17 cellular contexts compared by ENCODE assay signal in the genomic region with DNA sequence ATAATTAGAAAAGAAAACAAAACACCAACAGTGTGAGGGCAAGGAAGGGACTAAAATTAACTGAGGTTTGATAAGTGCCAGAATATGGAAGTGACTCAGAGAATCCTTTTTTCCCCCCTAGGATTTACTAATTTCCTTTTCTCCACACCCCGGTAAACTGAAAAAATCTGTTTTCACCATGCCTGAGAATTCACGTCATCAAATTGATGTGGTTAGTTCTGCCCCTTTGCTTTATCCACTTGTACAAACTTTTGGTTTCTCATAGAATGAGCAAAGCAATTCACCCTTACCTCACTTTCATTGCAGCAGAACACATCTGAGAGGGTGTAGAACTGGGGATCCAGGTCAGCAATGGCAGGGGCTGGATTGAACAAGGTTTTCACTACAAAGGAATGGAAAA. TPM values are rescaled to one million over a fixed set of nuclear protein-coding genes. Genes with fewer than 3 reads are reported as not detected.
DNase-seq lines count a peak whose midpoint lies in the region; TF ChIP-seq lines count a peak whose summit lies in the region.
"Had no signal": no experiment of that assay in that cellular context is flagged by ENCODE, and none has a peak within 500 bp of the region (broad histone marks: within the 10 kb centered on the region; RNA-seq: fewer than 3 reads in every experiment).

No MANE protein-coding gene starts in this region.

- H3F3A ChIP-seq in GM23248 (ENCODE audit: insufficient read depth) (peaks cover 15% of the 10 kb centered on the region; the same call in 1 of the 2 replicates), smooth muscle cell (ENCODE audit: low read depth) (no peaks in the 10 kb centered on the region)

- H3K4me2 ChIP-seq in GM23248 (ENCODE audit: unreplicated experiment) = peak overlapping the region; percentile 46
- H3K4me2 ChIP-seq in OCI-LY3 (ENCODE audit: low read length) = peak overlapping the region; percentile 54
- H3K4me2 ChIP-seq in smooth muscle cell = peak overlapping the region; percentile 50

- no peaks in the 10 kb centered on the region for H3K9me2 ChIP-seq in GM23248 (ENCODE audit: insufficient read depth)

- H3K4me1 ChIP-seq in GM23248 (ENCODE audit: insufficient read depth) = peaks cover 34% of the 10 kb centered on the region
- peaks cover 10% of the 10 kb centered on the region for H3K4me1 ChIP-seq in OCI-LY3 (ENCODE audit: low read length)
- no peaks in the 10 kb centered on the region for H3K4me1 ChIP-seq in smooth muscle cell (ENCODE audit: low read depth)
- H3K4me1 ChIP-seq: pancreas, stomach had no signal

- H3K27me3 Mint-ChIP-seq in osteocyte (ENCODE audit: unreplicated experiment) = no peaks in the 10 kb centered on the region
- H3K27me3 Mint-ChIP-seq: activated CD4-positive, alpha-beta memory T cell treated with anti-CD3 and anti-CD28 coated beads, Interleukin-2, amount 10 ng/mL, durations not matched to agents 7 days and 5 days had no signal

- no peak for TF ChIP-seq CTCF in OCI-LY3 (IDR thresholded peaks at IDR 0.05; ENCODE audit: low read depth, low read length)
- no peak for TF ChIP-seq CTCF in epithelial cell of proximal tubule (conservative IDR thresholded peaks at IDR 0.05; ENCODE audit: low read depth, low read length)
- no peak for TF ChIP-seq CTCF in smooth muscle cell (IDR thresholded peaks at IDR 0.05; ENCODE audit: borderline replicate concordance, insufficient read depth, poor library complexity, severe bottlenecking)
- no peak for TF ChIP-seq CTCF in osteocyte (IDR thresholded peaks at IDR 0.05)

- H3K27me3 ChIP-seq in GM23248 (replicated peaks; ENCODE audit: insufficient read depth) (no peaks in the 10 kb centered on the region), OCI-LY3 (ENCODE audit: low read depth, low read length) (peaks cover 13% of the 10 kb centered on the region), smooth muscle cell (ENCODE audit: low read depth) (no peaks in the 10 kb centered on the region)
- H3K27me3 ChIP-seq: heart left ventricle, pancreas, stomach had no signal

- 3 to 4% methylated on average over 2 of the region's 2 CpGs for WGBS in GM23248 (ENCODE audit: low coverage in 1 of 2, low lambda C conversion rate in 2 of 2, missing lambda C conversion rate in 2 of 2), 2 experiments
- 19% methylated on average over 2 of the region's 2 CpGs for WGBS in smooth muscle cell (ENCODE audit: low lambda C conversion rate)

- no peak overlapping the region for H3K4me3 Mint-ChIP-seq in osteocyte (ENCODE audit: unreplicated experiment)
- H3K4me3 Mint-ChIP-seq: activated CD4-positive, alpha-beta memory T cell treated with anti-CD3 and anti-CD28 coated beads, Interleukin-2, amount 10 ng/mL, durations not matched to agents 7 days and 5 days; activated naive CD4-positive, alpha-beta T cell treated with anti-CD3 and anti-CD28 coated beads for 36 hours had no signal

- peak overlapping the region; percentile 50 for H3K27ac ChIP-seq in GM23248
- no peak overlapping the region for H3K27ac ChIP-seq in OCI-LY3 (ENCODE audit: low read length)
- peak overlapping the region; percentile 56 for H3K27ac ChIP-seq in smooth muscle cell (ENCODE audit: low read depth)
- H3K27ac ChIP-seq: coronary artery, pancreas, stomach had no signal

- no peak overlapping the region for H3K9ac ChIP-seq in GM23248
- no peak overlapping the region for H3K9ac ChIP-seq in OCI-LY3 (ENCODE audit: low read length)
- H3K9ac ChIP-seq in smooth muscle cell (ENCODE audit: low read depth) = no peak overlapping the region

- peaks cover 5% of the 10 kb centered on the region for H3K9me3 Mint-ChIP-seq in osteocyte (ENCODE audit: unreplicated experiment)
- H3K9me3 Mint-ChIP-seq: activated CD4-positive, alpha-beta memory T cell treated with anti-CD3 and anti-CD28 coated beads, Interleukin-2, amount 10 ng/mL, durations not matched to agents 7 days and 5 days; activated naive CD4-positive, alpha-beta T cell treated with anti-CD3 and anti-CD28 coated beads for 36 hours had no signal

- peaks cover 23% of the 10 kb centered on the region for H3K4me1 Mint-ChIP-seq in osteocyte (ENCODE audit: unreplicated experiment)
- H3K4me1 Mint-ChIP-seq: activated CD4-positive, alpha-beta memory T cell treated with anti-CD3 and anti-CD28 coated beads, Interleukin-2, amount 10 ng/mL, durations not matched to agents 7 days and 5 days had no signal

- DNase-seq in GM23248 = peak; percentile 85
- DNase-seq in epithelial cell of proximal tubule (ENCODE audit: low read depth) = peak; percentile 87
- DNase-seq in smooth muscle cell (lab: John Stamatoyannopoulos, UW; ENCODE audit: unreplicated experiment) = no peak
- DNase-seq in NK-92 treated with Interleukin-12 subunit alpha and Interleukin-12 subunit beta, amount 100 ng/mL, for 24 hours (lab: John Stamatoyannopoulos, UW) = no peak
- DNase-seq in osteocyte (ENCODE audit: extremely low spot score, unreplicated experiment) = no peak
- no peak for DNase-seq in HuH-7.5 (ENCODE audit: low spot score)
- DNase-seq: activated CD4-positive, alpha-beta memory T cell treated with anti-CD3 and anti-CD28 coated beads, Interleukin-2, amount 10 ng/mL, durations not matched to agents 7 days and 5 days; activated naive CD4-positive, alpha-beta T cell treated with anti-CD3 and anti-CD28 coated beads for 36 hours; DMS79; heart left ventricle; lower lobe of right lung; pancreas; stimulated activated CD4-positive, alpha-beta T cell treated with anti-CD3 and anti-CD28 coated beads, Interleukin-1b, Interleukin-23, amount 100 ng/mL, for 48 hours; stomach; T-helper 2 cell had no signal

- no peak overlapping the region for H3K27ac Mint-ChIP-seq in osteocyte (ENCODE audit: unreplicated experiment)
- H3K27ac Mint-ChIP-seq: activated CD4-positive, alpha-beta memory T cell treated with anti-CD3 and anti-CD28 coated beads, Interleukin-2, amount 10 ng/mL, durations not matched to agents 7 days and 5 days; activated naive CD4-positive, alpha-beta T cell treated with anti-CD3 and anti-CD28 coated beads for 36 hours had no signal

- no peaks in the 10 kb centered on the region for H3K36me3 Mint-ChIP-seq in osteocyte (ENCODE audit: unreplicated experiment)

- no peak overlapping the region for H2AFZ ChIP-seq in GM23248
- peak overlapping the region; percentile 34 for H2AFZ ChIP-seq in OCI-LY3 (ENCODE audit: low read depth, low read length)
- no peak overlapping the region for H2AFZ ChIP-seq in smooth muscle cell (ENCODE audit: low read depth)

- H3K36me3 ChIP-seq in GM23248 (ENCODE audit: low read depth) (no peaks in the 10 kb centered on the region), OCI-LY3 (replicated peaks; ENCODE audit: low read depth, low read length) (no peaks in the 10 kb centered on the region), smooth muscle cell (ENCODE audit: low read depth) (no peaks in the 10 kb centered on the region)
- H3K36me3 ChIP-seq: lower lobe of right lung, pancreas, stomach had no signal

- in situ Hi-C loops in GM23248 (cut with MboI) = no loop called here

- H3K9me3 ChIP-seq in GM23248 (ENCODE audit: low read depth) (no peaks in the 10 kb centered on the region), OCI-LY3 (ENCODE audit: insufficient read depth, low read length) (no peaks in the 10 kb centered on the region), smooth muscle cell (replicated peaks; ENCODE audit: low read depth) (no peaks in the 10 kb centered on the region)
- H3K9me3 ChIP-seq: lower lobe of right lung, pancreas had no signal

- H3K4me3 ChIP-seq in GM23248 (no peak overlapping the region), OCI-LY3 (ENCODE audit: low read length) (peak overlapping the region; percentile 47), epithelial cell of proximal tubule (ENCODE audit: low read depth, low read length) (no peak overlapping the region), smooth muscle cell (no peak overlapping the region)
- H3K4me3 ChIP-seq: coronary artery, heart left ventricle, lower lobe of right lung, pancreas, stomach had no signal

- H3K79me2 ChIP-seq in GM23248 (ENCODE audit: insufficient read depth) (no peaks in the 10 kb centered on the region), OCI-LY3 (ENCODE audit: low read length) (no peaks in the 10 kb centered on the region), smooth muscle cell (ENCODE audit: low read depth) (no peaks in the 10 kb centered on the region)

- H4K20me1 ChIP-seq in GM23248 (ENCODE audit: insufficient read depth) = no peaks in the 10 kb centered on the region
- H4K20me1 ChIP-seq in OCI-LY3 (ENCODE audit: insufficient read depth, low read length) = no peaks in the 10 kb centered on the region
- no peaks in the 10 kb centered on the region for H4K20me1 ChIP-seq in smooth muscle cell (ENCODE audit: low read depth)

RNA-seq across cellular contexts. Expression of gene RBKS, which starts 57.8 kb away (rescaled TPM):
- 2.8 and 3.0 TPM in 2 replicates for total RNA-seq in GM23248 (2014; rRNA removed; shearing (Covaris generic))
- 3.6 and 4.0 TPM in 2 replicates for polyA plus RNA-seq in GM23248 (2016; fragmentation: Nextera tagmentation; extraction: Ambion mirVana)
- total RNA-seq in epithelial cell of proximal tubule = 2.7 and 6.2 TPM in 2 replicates
- 0.13 and 1.0 TPM in 2 replicates for total RNA-seq in smooth muscle cell
- 1.7 and 3.3 TPM in 2 replicates for polyA plus RNA-seq in smooth muscle cell
- 0.83 and 0.99 TPM in 2 replicates for total RNA-seq in osteocyte

RNA-seq across cellular contexts. Expression of gene BABAM2, which starts 58.1 kb away (rescaled TPM):
- 22.8 and 35.2 TPM in 2 replicates for total RNA-seq in GM23248 (2014; rRNA removed; shearing (Covaris generic))
- polyA plus RNA-seq in GM23248 (2016; fragmentation: Nextera tagmentation; extraction: Ambion mirVana) (45.6 and 46.1 TPM in 2 replicates), smooth muscle cell (26.5 and 35.2 TPM in 2 replicates)
- total RNA-seq in epithelial cell of proximal tubule (23.6 and 24.6 TPM in 2 replicates), smooth muscle cell (29.1 and 39.3 TPM in 2 replicates), osteocyte (43.6 and 57.4 TPM in 2 replicates)

Comparison
In these comparisons a context has a peak if more than half of its experiments do, and no peak if none do; other contexts are left out.
1. DNase-seq: peak in GM23248 (single experiment) and epithelial cell of proximal tubule (single experiment); none in smooth muscle cell (single experiment), NK-92 treated with Interleukin-12 subunit alpha and Interleukin-12 subunit beta, amount 100 ng/mL, for 24 hours (single experiment), osteocyte (single experiment) and HuH-7.5 (single experiment).
2. Peak in every context shown above with its lines, with median percentiles within 50 percentile points of each other: H3K4me2 ChIP-seq.